In the genomic region with DNA sequence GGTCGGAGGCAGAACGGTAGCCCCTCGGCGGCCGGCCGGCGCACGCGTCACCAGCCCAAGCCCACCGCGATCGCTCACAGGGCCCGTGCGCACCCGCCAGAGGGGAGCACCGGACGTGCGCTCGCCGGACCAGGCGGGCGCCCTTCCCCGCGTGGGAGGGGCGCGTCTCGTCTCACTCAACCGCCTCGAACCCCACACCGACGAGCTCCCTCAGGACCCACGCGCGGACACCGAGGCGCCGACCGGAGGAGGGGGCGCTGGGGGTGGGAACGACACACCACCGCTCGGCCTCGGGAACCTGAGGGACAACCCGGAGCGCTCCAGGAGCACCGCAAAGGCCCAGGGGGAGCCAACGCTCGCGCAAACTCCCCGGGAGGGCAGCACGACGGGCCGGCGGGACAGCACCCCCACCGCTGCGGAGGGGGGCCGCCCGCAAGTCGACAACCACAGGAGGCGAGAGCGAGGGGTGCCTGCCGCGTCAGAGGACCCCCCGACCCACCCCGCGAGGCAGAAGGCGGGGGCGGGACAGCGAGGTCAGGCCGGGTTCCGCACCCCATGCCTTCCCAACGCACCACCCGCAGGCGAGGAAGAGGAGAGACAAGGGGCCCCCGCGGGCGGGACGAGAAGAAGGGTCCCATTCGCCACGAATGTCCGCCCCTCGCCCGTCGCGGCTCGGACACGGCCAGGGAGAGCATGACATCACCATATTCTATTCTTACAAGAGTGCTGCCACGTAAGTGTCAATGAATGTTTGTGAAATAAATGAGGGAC, we compare ENCODE assay signal across 9 cellular contexts.
DNase-seq lines count a peak whose midpoint lies in the region; ATAC-seq and TF ChIP-seq lines count a peak whose summit lies in the region.
"Had no signal": no experiment of that assay in that cellular context is flagged by ENCODE, and none has a peak within 500 bp of the region (broad histone marks: within the 10 kb centered on the region; RNA-seq: fewer than 3 reads in every experiment).

No MANE protein-coding gene starts in this region.

- no peaks in the 10 kb centered on the region for H3K27me3 ChIP-seq in CD8-positive, alpha-beta memory T cell (ENCODE audit: insufficient read depth, low read length, poor library complexity, severe bottlenecking)

- H3K4me1 ChIP-seq in CD8-positive, alpha-beta memory T cell (ENCODE audit: insufficient read depth, low read length): no peaks in the 10 kb centered on the region

- H3K36me3 ChIP-seq in CD8-positive, alpha-beta memory T cell (ENCODE audit: insufficient read depth, low read length): no peaks in the 10 kb centered on the region

- peak overlapping the region in 1 of 8 donors; percentile 16 for H3K27ac Mint-ChIP-seq in CD8-positive, alpha-beta memory T cell
- H3K27ac Mint-ChIP-seq in osteocyte (ENCODE audit: unreplicated experiment): no peak overlapping the region

- H3K27ac ChIP-seq in CD8-positive, alpha-beta memory T cell (ENCODE audit: low read depth, low read length): no peak overlapping the region
- no peak overlapping the region for H3K27ac ChIP-seq in coronary artery

- no peak overlapping the region for H3K4me3 ChIP-seq in CD8-positive, alpha-beta memory T cell (ENCODE audit: low read length)
- H3K4me3 ChIP-seq in coronary artery: peak overlapping the region; percentile 68

- CTCF ChIA-PET in CD8-positive, alpha-beta memory T cell (lab: Charles Lee): no interaction called here

- H3K9me3 ChIP-seq in CD8-positive, alpha-beta memory T cell (ENCODE audit: low read length): no peaks in the 10 kb centered on the region

- H3K4me3 Mint-ChIP-seq in CD8-positive, alpha-beta memory T cell: peak overlapping the region; percentile 9 to 72 (median 53)
- H3K4me3 Mint-ChIP-seq in osteocyte (ENCODE audit: unreplicated experiment): peak overlapping the region; percentile 3

- POLR2A ChIA-PET in CD8-positive, alpha-beta memory T cell (lab: Charles Lee): no interaction called here

- H3K27me3 Mint-ChIP-seq in CD8-positive, alpha-beta memory T cell: peaks cover 18 to 27% of the 10 kb centered on the region in 2 donors
- H3K27me3 Mint-ChIP-seq in osteocyte (ENCODE audit: unreplicated experiment): peaks cover 44% of the 10 kb centered on the region

- H3K36me3 Mint-ChIP-seq in CD8-positive, alpha-beta memory T cell: peaks cover 0 to 8% (median 0%) of the 10 kb centered on the region in 3 donors
- no peaks in the 10 kb centered on the region for H3K36me3 Mint-ChIP-seq in osteocyte (ENCODE audit: unreplicated experiment)

- peaks cover 0 to 6% (median 4%) of the 10 kb centered on the region in 3 donors for H3K4me1 Mint-ChIP-seq in CD8-positive, alpha-beta memory T cell
- peaks cover 6% of the 10 kb centered on the region for H3K4me1 Mint-ChIP-seq in osteocyte (ENCODE audit: unreplicated experiment)

- H3K9me3 Mint-ChIP-seq in CD8-positive, alpha-beta memory T cell: peaks cover 0 to 7% (median 4%) of the 10 kb centered on the region in 5 donors
- H3K9me3 Mint-ChIP-seq in osteocyte (ENCODE audit: unreplicated experiment): no peaks in the 10 kb centered on the region

- no peak for ATAC-seq in GM18511 (IDR thresholded peaks at IDR 0.05; ENCODE audit: unreplicated experiment)
- no peak for ATAC-seq in GM19023 (IDR thresholded peaks at IDR 0.05; ENCODE audit: unreplicated experiment)

- peak in 3 of 5 donors; percentile 1 to 39 (median 30) for DNase-seq in CD8-positive, alpha-beta memory T cell
- peak; percentile 8 for DNase-seq in activated CD4-positive, alpha-beta T cell treated with anti-CD3 and anti-CD28 coated beads for 1 hour
- DNase-seq in coronary artery (ENCODE audit: low spot score) (no peak), osteocyte (ENCODE audit: extremely low spot score, unreplicated experiment) (peak; percentile 84), OCI-M1 (lab: John Stamatoyannopoulos, UW) (no peak), NCI-H1436 (lab: John Stamatoyannopoulos, UW) (no peak)
- DNase-seq: NCI-H1048 had no signal

- TF ChIP-seq CTCF in coronary artery (IDR thresholded peaks at IDR 0.05) (no peak), osteocyte (IDR thresholded peaks at IDR 0.05) (no peak)

Comparison
In these comparisons a context has a peak if more than half of its experiments do, and no peak if none do; other contexts are left out.
1. DNase-seq: peak in CD8-positive, alpha-beta memory T cell (3 of 5), activated CD4-positive, alpha-beta T cell treated with anti-CD3 and anti-CD28 coated beads for 1 hour (single experiment) and osteocyte (single experiment); none in coronary artery (single experiment), OCI-M1 (single experiment) and NCI-H1436 (single experiment).